ENCODE assay signal across 8 cellular contexts in genomic region chr5:40788941-40789340, GRCh38. TPM values are rescaled to one million over a fixed set of nuclear protein-coding genes. Genes with fewer than 3 reads are reported as not detected.
DNase-seq lines count a peak whose midpoint lies in the region; ATAC-seq and TF ChIP-seq lines count a peak whose summit lies in the region.
"Not testable (repeated sequence)": the region's sequence is repeated elsewhere in the genome, so short reads cannot be mapped to it uniquely, and the experiment has no call there.
"Had no signal": no experiment of that assay in that cellular context is flagged by ENCODE, and none has a peak within 500 bp of the region (broad histone marks: within the 10 kb centered on the region; RNA-seq: fewer than 3 reads in every experiment).

No MANE protein-coding gene starts in this region.

- H2BK12ac ChIP-seq in trophoblast cell (ENCODE audit: low read length): not testable (repeated sequence)

- not testable (repeated sequence) for H2BK5ac ChIP-seq in trophoblast cell (ENCODE audit: low read depth, low read length, poor library complexity)

- not testable (repeated sequence) for H2AK5ac ChIP-seq in trophoblast cell (ENCODE audit: low read length)

- TF ChIP-seq CTCF in CD8-positive, alpha-beta T cell (IDR thresholded peaks at IDR 0.05); cardiac muscle cell (IDR thresholded peaks at IDR 0.05; ENCODE audit: low read depth, low read length): not testable (repeated sequence)

- intact Hi-C loops in CD8-positive, alpha-beta T cell (cut with DNase I, micrococcal nuclease): not testable (repeated sequence)

- not testable (repeated sequence) for H3K79me2 ChIP-seq in trophoblast cell (ENCODE audit: control insufficient read depth, insufficient read depth, low read length, poor library complexity)

- H3K14ac ChIP-seq in trophoblast cell (ENCODE audit: low read length): not testable (repeated sequence)

- H3K27ac Mint-ChIP-seq in CD8-positive, alpha-beta T cell: peak overlapping the region; percentile 32
- peak overlapping the region; percentile 70 for H3K27ac Mint-ChIP-seq in activated T-helper 17 cell treated with anti-CD3 and anti-CD28 coated beads, Interleukin-2, amount 50 U/mL, for 72 hours
- H3K27ac Mint-ChIP-seq in effector memory CD8-positive, alpha-beta T cell: peak overlapping the region; percentile 6 to 39
- peak overlapping the region; percentile 38 for H3K27ac Mint-ChIP-seq in memory B cell
- H3K27ac Mint-ChIP-seq in stimulated activated effector memory CD8-positive, alpha-beta T cell treated with anti-CD3 and anti-CD28 coated beads, Interleukin-12 subunit alpha, Interleukin-12 subunit beta, amount 100 ng/mL, for 72 hours: peak overlapping the region; percentile 60

- not testable (repeated sequence) for H3K23ac ChIP-seq in trophoblast cell (ENCODE audit: low read length)

- peaks cover 15% of the 10 kb centered on the region for H3K4me1 ChIP-seq in CD8-positive, alpha-beta T cell (ENCODE audit: insufficient read depth, low read length)
- not testable (repeated sequence) for H3K4me1 ChIP-seq in cardiac muscle cell (ENCODE audit: low read depth); trophoblast cell (ENCODE audit: control insufficient read depth in 1 of 2, insufficient read depth in 2 of 2, low read length in 2 of 2)

- H3K18ac ChIP-seq in trophoblast cell (ENCODE audit: low read length): not testable (repeated sequence)

- H3K36me3 ChIP-seq in CD8-positive, alpha-beta T cell (ENCODE audit: insufficient read depth, low read length); cardiac muscle cell; trophoblast cell (ENCODE audit: control insufficient read depth in 1 of 2, insufficient read depth in 2 of 2, low read length in 2 of 2): not testable (repeated sequence)

- H3K4me2 ChIP-seq in trophoblast cell (ENCODE audit: low read length): not testable (repeated sequence)

- CTCF ChIA-PET in CD8-positive, alpha-beta T cell (lab: Charles Lee): not testable (repeated sequence)

- not testable (repeated sequence) for H3K9me3 Mint-ChIP-seq in CD8-positive, alpha-beta T cell; activated T-helper 17 cell treated with anti-CD3 and anti-CD28 coated beads, Interleukin-2, amount 50 U/mL, for 72 hours; effector memory CD8-positive, alpha-beta T cell; memory B cell; stimulated activated effector memory CD8-positive, alpha-beta T cell treated with anti-CD3 and anti-CD28 coated beads, Interleukin-12 subunit alpha, Interleukin-12 subunit beta, amount 100 ng/mL, for 72 hours

- H3K4me3 ChIP-seq in CD8-positive, alpha-beta T cell (ENCODE audit: low read depth, low read length); cardiac muscle cell; trophoblast cell (ENCODE audit: low read depth, low read length): not testable (repeated sequence)

- DNase-seq in CD8-positive, alpha-beta T cell; effector memory CD8-positive, alpha-beta T cell; cardiac muscle cell (ENCODE audit: low read depth in 1 of 2, low spot score in 1 of 2); memory B cell (ENCODE audit: low spot score in 2 of 2); trophoblast cell; stimulated activated effector memory CD8-positive, alpha-beta T cell treated with anti-CD3 and anti-CD28 coated beads, Interleukin-12 subunit alpha, Interleukin-12 subunit beta, amount 100 ng/mL, for 72 hours (ENCODE audit: low spot score in 2 of 2): not testable (repeated sequence)

- H3K9me3 ChIP-seq in CD8-positive, alpha-beta T cell (ENCODE audit: low read length); cardiac muscle cell (ENCODE audit: low read depth); trophoblast cell (ENCODE audit: insufficient read depth, low read depth, low read length): not testable (repeated sequence)

- H2AFZ ChIP-seq in trophoblast cell (ENCODE audit: insufficient read depth, low read length, poor library complexity): not testable (repeated sequence)

- WGBS in trophoblast cell (ENCODE audit: extremely low coverage, insufficient coverage, insufficient read length): no CpG with 5 or more reads among the region's 5 CpGs

- peaks cover 38% of the 10 kb centered on the region for H3K36me3 Mint-ChIP-seq in CD8-positive, alpha-beta T cell
- peaks cover 44% of the 10 kb centered on the region for H3K36me3 Mint-ChIP-seq in activated T-helper 17 cell treated with anti-CD3 and anti-CD28 coated beads, Interleukin-2, amount 50 U/mL, for 72 hours (ENCODE audit: low read depth)
- peaks cover 11% of the 10 kb centered on the region for H3K36me3 Mint-ChIP-seq in effector memory CD8-positive, alpha-beta T cell (ENCODE audit: insufficient read depth)
- H3K36me3 Mint-ChIP-seq in memory B cell: peaks cover 22% of the 10 kb centered on the region
- peaks cover 35% of the 10 kb centered on the region for H3K36me3 Mint-ChIP-seq in stimulated activated effector memory CD8-positive, alpha-beta T cell treated with anti-CD3 and anti-CD28 coated beads, Interleukin-12 subunit alpha, Interleukin-12 subunit beta, amount 100 ng/mL, for 72 hours

- H3K4me1 Mint-ChIP-seq in CD8-positive, alpha-beta T cell (ENCODE audit: low read depth): peaks cover 76% of the 10 kb centered on the region
- peaks cover 32% of the 10 kb centered on the region for H3K4me1 Mint-ChIP-seq in activated T-helper 17 cell treated with anti-CD3 and anti-CD28 coated beads, Interleukin-2, amount 50 U/mL, for 72 hours
- H3K4me1 Mint-ChIP-seq in effector memory CD8-positive, alpha-beta T cell (ENCODE audit: low read depth in 2 of 2): peaks cover 44 to 66% of the 10 kb centered on the region in 2 donors
- H3K4me1 Mint-ChIP-seq in memory B cell: peaks cover 40% of the 10 kb centered on the region
- peaks cover 73% of the 10 kb centered on the region for H3K4me1 Mint-ChIP-seq in stimulated activated effector memory CD8-positive, alpha-beta T cell treated with anti-CD3 and anti-CD28 coated beads, Interleukin-12 subunit alpha, Interleukin-12 subunit beta, amount 100 ng/mL, for 72 hours

- H3K4me3 Mint-ChIP-seq in CD8-positive, alpha-beta T cell; activated T-helper 17 cell treated with anti-CD3 and anti-CD28 coated beads, Interleukin-2, amount 50 U/mL, for 72 hours; memory B cell; stimulated activated effector memory CD8-positive, alpha-beta T cell treated with anti-CD3 and anti-CD28 coated beads, Interleukin-12 subunit alpha, Interleukin-12 subunit beta, amount 100 ng/mL, for 72 hours: not testable (repeated sequence)
- peak overlapping the region in 1 of 2 donors; percentile 45 for H3K4me3 Mint-ChIP-seq in effector memory CD8-positive, alpha-beta T cell

- not testable (repeated sequence) for H4K12ac ChIP-seq in trophoblast cell (ENCODE audit: low read depth, low read length)

- not testable (repeated sequence) for H3K27me3 ChIP-seq in CD8-positive, alpha-beta T cell (ENCODE audit: insufficient read depth, low read length); cardiac muscle cell; trophoblast cell (ENCODE audit: insufficient read depth, low read length)

- not testable (repeated sequence) for ATAC-seq in CD8-positive, alpha-beta T cell; activated T-helper 17 cell treated with anti-CD3 and anti-CD28 coated beads, Interleukin-2, amount 50 U/mL, for 72 hours (replicated peaks); effector memory CD8-positive, alpha-beta T cell (replicated peaks); memory B cell (ENCODE audit: low read depth); stimulated activated effector memory CD8-positive, alpha-beta T cell treated with anti-CD3 and anti-CD28 coated beads, Interleukin-12 subunit alpha, Interleukin-12 subunit beta, amount 100 ng/mL, for 72 hours

- not testable (repeated sequence) for H3K79me1 ChIP-seq in trophoblast cell (ENCODE audit: low read length)

- not testable (repeated sequence) for H4K8ac ChIP-seq in trophoblast cell (ENCODE audit: low read depth, low read length)

- H4K91ac ChIP-seq in trophoblast cell (ENCODE audit: low read depth, low read length): not testable (repeated sequence)

- H3K27me3 Mint-ChIP-seq in CD8-positive, alpha-beta T cell (ENCODE audit: low read depth); activated T-helper 17 cell treated with anti-CD3 and anti-CD28 coated beads, Interleukin-2, amount 50 U/mL, for 72 hours; effector memory CD8-positive, alpha-beta T cell; memory B cell: not testable (repeated sequence)

- H3K27ac ChIP-seq in CD8-positive, alpha-beta T cell (ENCODE audit: low read depth, low read length); trophoblast cell (ENCODE audit: low read depth, low read length): not testable (repeated sequence)
- H3K27ac ChIP-seq in cardiac muscle cell: peak overlapping the region; percentile 23

- H2BK120ac ChIP-seq in trophoblast cell (ENCODE audit: insufficient read depth, low read length, poor library complexity): not testable (repeated sequence)

- peak overlapping the region; percentile 52 for H3K4ac ChIP-seq in trophoblast cell (ENCODE audit: low read depth, low read length)

- POLR2A ChIA-PET in CD8-positive, alpha-beta T cell (lab: Charles Lee): not testable (repeated sequence)

- not testable (repeated sequence) for H3K9ac ChIP-seq in trophoblast cell (ENCODE audit: low read length)

RNA-seq across cellular contexts. Expression of gene PRKAA1, which starts 9.2 kb away (rescaled TPM):
- total RNA-seq in CD8-positive, alpha-beta T cell: 100 to 1,000 TPM; 113 to 114 TPM
- total RNA-seq in activated T-helper 17 cell treated with anti-CD3 and anti-CD28 coated beads, Interleukin-2, amount 50 U/mL, for 72 hours: 10 to 100 TPM; 39.2 to 60.3 TPM
- 21.5 and 26.1 TPM in 2 replicates for total RNA-seq in cardiac muscle cell
- 22.6 and 29.3 TPM in 2 replicates for polyA plus RNA-seq in cardiac muscle cell
- polyA plus RNA-seq in trophoblast cell (2013): 30.3 and 33.1 TPM in 2 replicates

RNA-seq across cellular contexts. Expression of gene TTC33, which starts 33.2 kb away (rescaled TPM):
- 1 to 10 TPM; 6.7 to 7.1 TPM for total RNA-seq in CD8-positive, alpha-beta T cell
- 10 to 100 TPM; 14.1 to 21.4 TPM for total RNA-seq in activated T-helper 17 cell treated with anti-CD3 and anti-CD28 coated beads, Interleukin-2, amount 50 U/mL, for 72 hours
- 13.4 and 46.7 TPM in 2 replicates for total RNA-seq in cardiac muscle cell
- 16.3 and 17.2 TPM in 2 replicates for polyA plus RNA-seq in cardiac muscle cell
- polyA plus RNA-seq in trophoblast cell (2013): 3.8 and 4.0 TPM in 2 replicates

RNA-seq across cellular contexts. Expression of gene RPL37, which starts 46.1 kb away (rescaled TPM):
- 1,000 to 10,000 TPM; 2,804 to 2,873 TPM for total RNA-seq in CD8-positive, alpha-beta T cell
- total RNA-seq in activated T-helper 17 cell treated with anti-CD3 and anti-CD28 coated beads, Interleukin-2, amount 50 U/mL, for 72 hours: 1,000 to 10,000 TPM; 1,599 to 2,067 TPM
- 115 and 181 TPM in 2 replicates for total RNA-seq in cardiac muscle cell
- 473 and 553 TPM in 2 replicates for polyA plus RNA-seq in cardiac muscle cell
- 4,553 and 4,929 TPM in 2 replicates for polyA plus RNA-seq in trophoblast cell (2013)

RNA-seq across cellular contexts. Expression of gene CARD6, which starts 52.2 kb away (rescaled TPM):
- under 1 TPM; 0.39 to 0.43 TPM for total RNA-seq in CD8-positive, alpha-beta T cell
- total RNA-seq in activated T-helper 17 cell treated with anti-CD3 and anti-CD28 coated beads, Interleukin-2, amount 50 U/mL, for 72 hours: 1 to 10 TPM; 3.6 to 4.8 TPM
- total RNA-seq in cardiac muscle cell: 0.11 and 0.12 TPM in 2 replicates
- polyA plus RNA-seq in cardiac muscle cell: 0.06 and 0.32 TPM in 2 replicates
- 0.15 and 0.19 TPM in 2 replicates for polyA plus RNA-seq in trophoblast cell (2013)
- total RNA-seq: G401 had no signal
